1 cellular context compared by ENCODE assay signal in the genomic region with DNA sequence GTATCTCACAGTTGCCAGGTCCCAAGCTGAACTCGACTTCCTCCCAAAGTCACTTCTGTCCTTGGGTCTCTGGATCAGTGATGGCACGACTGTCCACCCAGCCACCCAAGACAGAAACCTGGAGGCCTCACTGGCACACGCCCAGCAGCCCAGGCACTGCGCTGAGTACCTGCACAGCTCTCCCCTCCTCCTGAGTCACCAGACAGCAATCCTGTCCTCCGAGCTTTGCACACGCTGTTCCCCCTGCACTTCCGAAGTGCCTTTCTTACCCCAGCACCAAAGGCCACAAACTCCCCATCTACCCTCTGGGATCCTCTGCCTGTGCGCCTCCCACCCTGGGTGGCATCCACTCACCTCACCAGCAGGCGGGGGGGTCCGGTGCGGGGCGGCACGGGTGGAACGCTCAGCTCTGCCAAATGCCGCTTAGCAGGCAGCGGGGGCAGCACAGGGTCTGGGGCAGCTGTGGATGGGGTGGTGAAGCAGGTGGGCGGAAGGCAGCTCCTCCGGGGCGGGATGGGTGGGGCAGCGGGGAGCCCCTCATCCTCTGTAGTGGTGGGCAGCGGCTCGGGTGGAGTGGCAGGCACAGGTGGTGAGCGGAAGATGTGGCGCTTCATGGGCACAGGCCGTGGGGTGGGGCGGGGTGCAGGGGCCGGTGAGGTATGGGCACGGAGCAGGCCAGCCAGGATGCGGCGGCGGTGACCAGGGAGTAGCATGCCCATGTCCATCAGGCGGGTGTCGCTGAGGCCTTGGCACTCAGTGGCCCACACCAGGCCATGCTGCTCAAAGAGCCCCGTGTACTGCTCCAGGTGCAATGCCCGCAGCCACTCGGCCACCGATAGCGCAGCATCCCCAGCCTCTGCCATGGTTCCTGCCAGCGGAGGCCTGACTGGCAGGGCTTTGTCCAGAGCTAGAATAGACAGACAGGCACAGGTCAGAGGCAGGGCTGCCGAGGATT.
TF ChIP-seq lines count a peak whose summit lies in the region.

No MANE protein-coding gene starts in this region.

TF ChIP-seq in WTC11, 78 proteins besides CTCF, POLR2A, EP300 and RAD21 (continued from another document):
- TF ChIP-seq ESRRA (CRISPR knock-in tag; IDR thresholded peaks at IDR 0.05; ENCODE audit: borderline replicate concordance) (no peak), FOXJ3 (CRISPR knock-in tag; IDR thresholded peaks at IDR 0.05; ENCODE audit: borderline replicate concordance) (no peak), ZNF396 (CRISPR knock-in tag; IDR thresholded peaks at IDR 0.05; ENCODE audit: borderline replicate concordance) (no peak)
- TF ChIP-seq, protein P1, sequence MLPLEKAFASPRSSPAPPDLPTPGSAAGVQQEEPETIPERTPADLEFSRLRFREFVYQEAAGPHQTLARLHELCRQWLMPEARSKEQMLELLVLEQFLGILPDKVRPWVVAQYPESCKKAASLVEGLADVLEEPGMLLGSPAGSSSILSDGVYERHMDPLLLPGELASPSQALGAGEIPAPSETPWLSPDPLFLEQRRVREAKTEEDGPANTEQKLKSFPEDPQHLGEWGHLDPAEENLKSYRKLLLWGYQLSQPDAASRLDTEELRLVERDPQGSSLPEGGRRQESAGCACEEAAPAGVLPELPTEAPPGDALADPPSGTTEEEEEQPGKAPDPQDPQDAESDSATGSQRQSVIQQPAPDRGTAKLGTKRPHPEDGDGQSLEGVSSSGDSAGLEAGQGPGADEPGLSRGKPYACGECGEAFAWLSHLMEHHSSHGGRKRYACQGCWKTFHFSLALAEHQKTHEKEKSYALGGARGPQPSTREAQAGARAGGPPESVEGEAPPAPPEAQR (CRISPR knock-in tag; IDR thresholded peaks at IDR 0.05): no peak
- TF ChIP-seq, protein P2, sequence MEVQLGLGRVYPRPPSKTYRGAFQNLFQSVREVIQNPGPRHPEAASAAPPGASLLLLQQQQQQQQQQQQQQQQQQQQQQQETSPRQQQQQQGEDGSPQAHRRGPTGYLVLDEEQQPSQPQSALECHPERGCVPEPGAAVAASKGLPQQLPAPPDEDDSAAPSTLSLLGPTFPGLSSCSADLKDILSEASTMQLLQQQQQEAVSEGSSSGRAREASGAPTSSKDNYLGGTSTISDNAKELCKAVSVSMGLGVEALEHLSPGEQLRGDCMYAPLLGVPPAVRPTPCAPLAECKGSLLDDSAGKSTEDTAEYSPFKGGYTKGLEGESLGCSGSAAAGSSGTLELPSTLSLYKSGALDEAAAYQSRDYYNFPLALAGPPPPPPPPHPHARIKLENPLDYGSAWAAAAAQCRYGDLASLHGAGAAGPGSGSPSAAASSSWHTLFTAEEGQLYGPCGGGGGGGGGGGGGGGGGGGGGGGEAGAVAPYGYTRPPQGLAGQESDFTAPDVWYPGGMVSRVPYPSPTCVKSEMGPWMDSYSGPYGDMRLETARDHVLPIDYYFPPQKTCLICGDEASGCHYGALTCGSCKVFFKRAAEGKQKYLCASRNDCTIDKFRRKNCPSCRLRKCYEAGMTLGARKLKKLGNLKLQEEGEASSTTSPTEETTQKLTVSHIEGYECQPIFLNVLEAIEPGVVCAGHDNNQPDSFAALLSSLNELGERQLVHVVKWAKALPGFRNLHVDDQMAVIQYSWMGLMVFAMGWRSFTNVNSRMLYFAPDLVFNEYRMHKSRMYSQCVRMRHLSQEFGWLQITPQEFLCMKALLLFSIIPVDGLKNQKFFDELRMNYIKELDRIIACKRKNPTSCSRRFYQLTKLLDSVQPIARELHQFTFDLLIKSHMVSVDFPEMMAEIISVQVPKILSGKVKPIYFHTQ (CRISPR knock-in tag; IDR thresholded peaks at IDR 0.05): no peak
- TF ChIP-seq, protein P3, sequence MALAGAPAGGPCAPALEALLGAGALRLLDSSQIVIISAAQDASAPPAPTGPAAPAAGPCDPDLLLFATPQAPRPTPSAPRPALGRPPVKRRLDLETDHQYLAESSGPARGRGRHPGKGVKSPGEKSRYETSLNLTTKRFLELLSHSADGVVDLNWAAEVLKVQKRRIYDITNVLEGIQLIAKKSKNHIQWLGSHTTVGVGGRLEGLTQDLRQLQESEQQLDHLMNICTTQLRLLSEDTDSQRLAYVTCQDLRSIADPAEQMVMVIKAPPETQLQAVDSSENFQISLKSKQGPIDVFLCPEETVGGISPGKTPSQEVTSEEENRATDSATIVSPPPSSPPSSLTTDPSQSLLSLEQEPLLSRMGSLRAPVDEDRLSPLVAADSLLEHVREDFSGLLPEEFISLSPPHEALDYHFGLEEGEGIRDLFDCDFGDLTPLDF (CRISPR knock-in tag; IDR thresholded peaks at IDR 0.05): no peak
- TF ChIP-seq, protein P4, sequence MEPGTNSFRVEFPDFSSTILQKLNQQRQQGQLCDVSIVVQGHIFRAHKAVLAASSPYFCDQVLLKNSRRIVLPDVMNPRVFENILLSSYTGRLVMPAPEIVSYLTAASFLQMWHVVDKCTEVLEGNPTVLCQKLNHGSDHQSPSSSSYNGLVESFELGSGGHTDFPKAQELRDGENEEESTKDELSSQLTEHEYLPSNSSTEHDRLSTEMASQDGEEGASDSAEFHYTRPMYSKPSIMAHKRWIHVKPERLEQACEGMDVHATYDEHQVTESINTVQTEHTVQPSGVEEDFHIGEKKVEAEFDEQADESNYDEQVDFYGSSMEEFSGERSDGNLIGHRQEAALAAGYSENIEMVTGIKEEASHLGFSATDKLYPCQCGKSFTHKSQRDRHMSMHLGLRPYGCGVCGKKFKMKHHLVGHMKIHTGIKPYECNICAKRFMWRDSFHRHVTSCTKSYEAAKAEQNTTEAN (CRISPR knock-in tag; IDR thresholded peaks at IDR 0.05): no peak
